8 cellular contexts compared by ENCODE assay signal in genomic region chr7:65268782-65269149, GRCh38.
A peak's percentile ranks its signal among the peaks of the same experiment; 100 is the strongest.
DNase-seq lines count a peak whose midpoint lies in the region; ATAC-seq and TF ChIP-seq lines count a peak whose summit lies in the region.

No MANE protein-coding gene starts in this region.

- intact Hi-C loops in left ventricle myocardium inferior (cut with micrococcal nuclease), result no loop called here

- no peaks in the 10 kb centered on the region for H3K27me3 ChIP-seq in MM.1S (replicated peaks; ENCODE audit: insufficient read depth, low read length)
- H3K27me3 ChIP-seq in neuron (ENCODE audit: insufficient read depth, low read length), result no peaks in the 10 kb centered on the region
- peaks cover 63% of the 10 kb centered on the region for H3K27me3 ChIP-seq in left ventricle myocardium inferior (ENCODE audit: low read depth)

- DNase-seq in GM12865 (ENCODE audit: low read depth) (no peak), MM.1S (no peak), choroid plexus epithelial cell (ENCODE audit: low read depth) (no peak), left ventricle myocardium inferior (no peak), KG1 (lab: John Stamatoyannopoulos, UW) (no peak)

- no peaks in the 10 kb centered on the region for H4K20me1 ChIP-seq in MM.1S (ENCODE audit: insufficient read depth, low read length)

- H3K4me1 ChIP-seq in MM.1S (ENCODE audit: low read length), result no peaks in the 10 kb centered on the region
- H3K4me1 ChIP-seq in neuron (ENCODE audit: insufficient read depth, low read length), result peaks cover 12% of the 10 kb centered on the region
- H3K4me1 ChIP-seq in left ventricle myocardium inferior, result peaks cover 13% of the 10 kb centered on the region

- no peaks in the 10 kb centered on the region for H3K36me3 ChIP-seq in MM.1S (replicated peaks; ENCODE audit: insufficient read depth, low read length)
- no peaks in the 10 kb centered on the region for H3K36me3 ChIP-seq in neuron (ENCODE audit: insufficient read depth, low read length)
- no peaks in the 10 kb centered on the region for H3K36me3 ChIP-seq in left ventricle myocardium inferior

- H3K4me3 ChIP-seq in GM12865 (ENCODE audit: low read depth, low read length) (peak overlapping the region; percentile 61), MM.1S (ENCODE audit: low read length) (peak overlapping the region; percentile 70), choroid plexus epithelial cell (ENCODE audit: low read depth, low read length) (peak overlapping the region; percentile 65), neuron (ENCODE audit: low read length) (peak overlapping the region; percentile 87), left ventricle myocardium inferior (no peak overlapping the region)

- no peaks in the 10 kb centered on the region for H3K9me2 ChIP-seq in MM.1S (replicated peaks; ENCODE audit: insufficient read depth, low read length)

- ATAC-seq in GM18519 (IDR thresholded peaks at IDR 0.05; ENCODE audit: low FRiP score, unreplicated experiment) (no peak), GM19455 (IDR thresholded peaks at IDR 0.05; ENCODE audit: unreplicated experiment) (no peak)

- H3K79me2 ChIP-seq in MM.1S (ENCODE audit: low read length), result no peaks in the 10 kb centered on the region

- H3K9me3 ChIP-seq in MM.1S (replicated peaks; ENCODE audit: insufficient read depth, low read length) (no peaks in the 10 kb centered on the region), neuron (ENCODE audit: low read length) (no peaks in the 10 kb centered on the region), left ventricle myocardium inferior (replicated peaks) (no peaks in the 10 kb centered on the region)

- no peak overlapping the region for H3K9ac ChIP-seq in MM.1S (ENCODE audit: low read length)

- H2AFZ ChIP-seq in MM.1S (ENCODE audit: low read length) (peak overlapping the region; percentile 87), neuron (ENCODE audit: low read depth, low read length) (peak overlapping the region; percentile 91)

- no peaks in the 10 kb centered on the region for H3F3A ChIP-seq in MM.1S (ENCODE audit: insufficient read depth, low read length)

- TF ChIP-seq CTCF in GM12865 (IDR thresholded peaks at IDR 0.05; ENCODE audit: insufficient read depth, low read depth, low read length, missing control alignments) (no peak), MM.1S (IDR thresholded peaks at IDR 0.05; ENCODE audit: low read length) (no peak), choroid plexus epithelial cell (conservative IDR thresholded peaks at IDR 0.05; ENCODE audit: low read depth, low read length) (no peak), left ventricle myocardium inferior (IDR thresholded peaks at IDR 0.05; ENCODE audit: borderline replicate concordance) (no peak)

- H3K27ac ChIP-seq in MM.1S (ENCODE audit: low read length) (no peak overlapping the region), left ventricle myocardium inferior (replicated peaks) (no peak overlapping the region)

- H3K4me2 ChIP-seq in MM.1S (ENCODE audit: low read depth, low read length), result peak overlapping the region; percentile 73
